22 cellular contexts compared by ENCODE assay signal in genomic region chr2:8855019-8855418, GRCh38.
"Had no signal": no experiment of that assay in that cellular context is flagged by ENCODE, and none has a peak within 500 bp of the region (broad histone marks: within the 10 kb centered on the region; RNA-seq: fewer than 3 reads in every experiment).

No MANE protein-coding gene starts in this region.

- FAIRE-seq: colon had no signal

- ATAC-seq: effector memory CD8-positive, alpha-beta T cell; foreskin keratinocyte; left cardiac atrium; natural killer cell; stimulated activated naive B cell treated with anti-CD40 and anti-IgM and Interleukin-4, amounts not matched to agents 10 μg/mL and 1 μg/mL and 100 μg/mL, for 72 hours; stimulated activated naive CD8-positive, alpha-beta T cell treated with anti-CD3 and anti-CD28 coated beads, Interleukin-15, amount 100 ng/mL, for 72 hours had no signal

- H3K27me3 Mint-ChIP-seq: stimulated activated naive B cell treated with anti-CD40 and anti-IgM and Interleukin-4, amounts not matched to agents 10 μg/mL and 1 μg/mL and 100 μg/mL, for 72 hours; stimulated activated naive CD8-positive, alpha-beta T cell treated with anti-CD3 and anti-CD28 coated beads, Interleukin-15, amount 100 ng/mL, for 72 hours had no signal

- H3K9me3 Mint-ChIP-seq: dendritic cell treated with granulocyte-macrophage colony-stimulating factor and Interleukin-4, amounts not matched to agents 40 ng/mL and 50 ng/mL, for 4 days; effector memory CD8-positive, alpha-beta T cell; natural killer cell; neural crest cell; stimulated activated naive B cell treated with anti-CD40 and anti-IgM and Interleukin-4, amounts not matched to agents 10 μg/mL and 1 μg/mL and 100 μg/mL, for 72 hours; stimulated activated naive CD8-positive, alpha-beta T cell treated with anti-CD3 and anti-CD28 coated beads, Interleukin-15, amount 100 ng/mL, for 72 hours had no signal

- H3K27ac Mint-ChIP-seq: dendritic cell treated with granulocyte-macrophage colony-stimulating factor and Interleukin-4, amounts not matched to agents 40 ng/mL and 50 ng/mL, for 4 days; effector memory CD8-positive, alpha-beta T cell; natural killer cell; stimulated activated naive B cell treated with anti-CD40 and anti-IgM and Interleukin-4, amounts not matched to agents 10 μg/mL and 1 μg/mL and 100 μg/mL, for 72 hours; stimulated activated naive CD8-positive, alpha-beta T cell treated with anti-CD3 and anti-CD28 coated beads, Interleukin-15, amount 100 ng/mL, for 72 hours had no signal

- H3K36me3 ChIP-seq: left ventricle myocardium inferior, sigmoid colon, transverse colon had no signal

- H3K36me3 Mint-ChIP-seq: natural killer cell; stimulated activated naive B cell treated with anti-CD40 and anti-IgM and Interleukin-4, amounts not matched to agents 10 μg/mL and 1 μg/mL and 100 μg/mL, for 72 hours had no signal

- H3K4me1 Mint-ChIP-seq: natural killer cell; stimulated activated naive B cell treated with anti-CD40 and anti-IgM and Interleukin-4, amounts not matched to agents 10 μg/mL and 1 μg/mL and 100 μg/mL, for 72 hours; stimulated activated naive CD8-positive, alpha-beta T cell treated with anti-CD3 and anti-CD28 coated beads, Interleukin-15, amount 100 ng/mL, for 72 hours had no signal

- H3K27me3 ChIP-seq: foreskin keratinocyte, sigmoid colon, testis, transverse colon had no signal

- H3K27ac ChIP-seq: foreskin keratinocyte, left ventricle myocardium inferior, sigmoid colon, skin epidermis, testis, transverse colon had no signal

- H3K4me3 Mint-ChIP-seq: dendritic cell treated with granulocyte-macrophage colony-stimulating factor and Interleukin-4, amounts not matched to agents 40 ng/mL and 50 ng/mL, for 4 days; effector memory CD8-positive, alpha-beta T cell; natural killer cell; neural crest cell; stimulated activated naive B cell treated with anti-CD40 and anti-IgM and Interleukin-4, amounts not matched to agents 10 μg/mL and 1 μg/mL and 100 μg/mL, for 72 hours; stimulated activated naive CD8-positive, alpha-beta T cell treated with anti-CD3 and anti-CD28 coated beads, Interleukin-15, amount 100 ng/mL, for 72 hours had no signal

- H3K4me3 ChIP-seq: left ventricle myocardium inferior, sigmoid colon, skin epidermis, testis, transverse colon had no signal

- DNase-seq: cerebellar nuclear complex; effector memory CD8-positive, alpha-beta T cell; erythroblast; foreskin keratinocyte; head of caudate nucleus; hippocampal formation; islet precursor cell; left cardiac atrium; left ventricle myocardium inferior; natural killer cell; posterior cingulate gyrus; sigmoid colon; stimulated activated CD4-positive, alpha-beta T cell treated with anti-CD3 and anti-CD28 coated beads, Interleukin-2, amount 100 ng/mL, for 24 hours; stimulated activated CD4-positive, alpha-beta T cell treated with anti-CD3 and anti-CD28 coated beads, Interleukin-4, amount 100 ng/mL, for 4 hours; stimulated activated naive B cell treated with anti-CD40 and anti-IgM and Interleukin-4, amounts not matched to agents 10 μg/mL and 1 μg/mL and 100 μg/mL, for 72 hours; stimulated activated naive CD8-positive, alpha-beta T cell treated with anti-CD3 and anti-CD28 coated beads, Interleukin-15, amount 100 ng/mL, for 72 hours; testis; transverse colon had no signal

- H3K4me1 ChIP-seq: left ventricle myocardium inferior, sigmoid colon, testis, transverse colon had no signal

- H3K9me3 ChIP-seq: left ventricle myocardium inferior, sigmoid colon, testis, transverse colon had no signal
